25 cellular contexts compared by ENCODE assay signal in the genomic region with DNA sequence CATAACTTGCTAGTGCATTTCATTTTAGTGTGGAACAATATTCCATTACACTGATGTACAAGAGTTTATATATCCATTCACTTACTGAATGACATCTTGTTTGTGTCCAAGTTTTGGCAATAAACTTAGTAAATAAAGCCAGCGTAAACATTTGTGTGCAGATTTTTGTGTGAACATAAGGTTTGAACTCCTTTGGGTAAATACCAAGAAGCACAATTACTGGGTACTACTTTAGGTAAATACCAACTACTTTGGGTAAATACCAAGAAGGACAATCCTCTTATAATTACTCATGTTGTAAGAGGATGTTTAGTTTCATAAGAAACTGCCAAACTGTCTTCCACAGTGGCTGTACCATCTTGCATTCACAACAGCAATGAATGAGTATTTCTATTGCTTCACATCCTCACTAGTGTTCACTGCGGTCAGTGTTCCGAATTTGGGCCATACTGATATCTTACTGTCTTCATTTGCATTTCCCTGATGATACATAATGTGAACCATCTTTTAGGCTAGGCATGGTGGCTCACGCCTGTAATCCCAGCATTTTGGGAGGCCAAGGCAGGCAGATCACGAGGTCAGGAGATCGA. TPM values are rescaled to one million over a fixed set of nuclear protein-coding genes. Genes with fewer than 3 reads are reported as not detected.
A peak's percentile ranks its signal among the peaks of the same experiment; 100 is the strongest.
DNase-seq lines count a peak whose midpoint lies in the region; ATAC-seq, FAIRE-seq and TF ChIP-seq lines count a peak whose summit lies in the region.
"Had no signal": no experiment of that assay in that cellular context is flagged by ENCODE, and none has a peak within 500 bp of the region (broad histone marks: within the 10 kb centered on the region; RNA-seq: fewer than 3 reads in every experiment).

No MANE protein-coding gene starts in this region.

- no peaks in the 10 kb centered on the region for H3K9me3 Mint-ChIP-seq in stimulated activated memory B cell treated with anti-CD40 and anti-IgM and Interleukin-4, amounts not matched to agents 10 μg/mL and 1 μg/mL and 100 μg/mL, for 72 hours
- H3K9me3 Mint-ChIP-seq in activated T-cell treated with anti-CD3 and anti-CD28 coated beads, Interleukin-2, amount 50 U/mL, for 72 hours: no peaks in the 10 kb centered on the region
- H3K9me3 Mint-ChIP-seq: activated naive CD4-positive, alpha-beta T cell treated with anti-CD3 and anti-CD28 coated beads, Interleukin-2, amount 50 U/mL, for 24 hours; CD4-positive, alpha-beta memory T cell; endodermal cell had no signal

- peak overlapping the region; percentile 90 for H3K27ac Mint-ChIP-seq in stimulated activated memory B cell treated with anti-CD40 and anti-IgM and Interleukin-4, amounts not matched to agents 10 μg/mL and 1 μg/mL and 100 μg/mL, for 72 hours
- H3K27ac Mint-ChIP-seq in activated T-cell treated with anti-CD3 and anti-CD28 coated beads, Interleukin-2, amount 50 U/mL, for 72 hours: no peak overlapping the region
- H3K27ac Mint-ChIP-seq: activated naive CD4-positive, alpha-beta T cell treated with anti-CD3 and anti-CD28 coated beads, Interleukin-2, amount 50 U/mL, for 24 hours; CD4-positive, alpha-beta memory T cell; endodermal cell had no signal

- no peak for TF ChIP-seq CTCF in VCaP (conservative IDR thresholded peaks at IDR 0.05)

- H3K4me1 Mint-ChIP-seq in stimulated activated memory B cell treated with anti-CD40 and anti-IgM and Interleukin-4, amounts not matched to agents 10 μg/mL and 1 μg/mL and 100 μg/mL, for 72 hours: peaks cover 71% of the 10 kb centered on the region
- peaks cover 8% of the 10 kb centered on the region for H3K4me1 Mint-ChIP-seq in activated T-cell treated with anti-CD3 and anti-CD28 coated beads, Interleukin-2, amount 50 U/mL, for 72 hours (ENCODE audit: low read depth)
- H3K4me1 Mint-ChIP-seq: endodermal cell had no signal

- FAIRE-seq in GM12892 (lab: Jason Lieb, UNC): peak; percentile 5
- FAIRE-seq: pancreas had no signal

- H3K36me3 Mint-ChIP-seq in stimulated activated memory B cell treated with anti-CD40 and anti-IgM and Interleukin-4, amounts not matched to agents 10 μg/mL and 1 μg/mL and 100 μg/mL, for 72 hours: no peaks in the 10 kb centered on the region
- no peaks in the 10 kb centered on the region for H3K36me3 Mint-ChIP-seq in activated T-cell treated with anti-CD3 and anti-CD28 coated beads, Interleukin-2, amount 50 U/mL, for 72 hours (ENCODE audit: insufficient read depth in 2 of 2)
- H3K36me3 Mint-ChIP-seq: activated naive CD4-positive, alpha-beta T cell treated with anti-CD3 and anti-CD28 coated beads, Interleukin-2, amount 50 U/mL, for 24 hours; CD4-positive, alpha-beta memory T cell had no signal

- ATAC-seq in stimulated activated memory B cell treated with anti-CD40 and anti-IgM and Interleukin-4, amounts not matched to agents 10 μg/mL and 1 μg/mL and 100 μg/mL, for 72 hours: no peak
- ATAC-seq in HG03139 (IDR thresholded peaks at IDR 0.05; ENCODE audit: unreplicated experiment): no peak
- ATAC-seq in activated T-cell treated with anti-CD3 and anti-CD28 coated beads, Interleukin-2, amount 50 U/mL, for 72 hours (replicated peaks in 1 of 2): no peak
- ATAC-seq: Panc1, right cardiac atrium had no signal

- peak overlapping the region; percentile 49 for H3K27ac ChIP-seq in VCaP
- H3K27ac ChIP-seq: coronary artery, esophagus muscularis mucosa, pancreas, SJSA1, thoracic aorta had no signal

- no peak for TF ChIP-seq POLR2A in GM12892 (IDR thresholded peaks at IDR 0.05; ENCODE audit: low read depth, low read length)

- H3K4me3 Mint-ChIP-seq in stimulated activated memory B cell treated with anti-CD40 and anti-IgM and Interleukin-4, amounts not matched to agents 10 μg/mL and 1 μg/mL and 100 μg/mL, for 72 hours: peak overlapping the region; percentile 61
- H3K4me3 Mint-ChIP-seq in activated T-cell treated with anti-CD3 and anti-CD28 coated beads, Interleukin-2, amount 50 U/mL, for 72 hours: no peak overlapping the region
- H3K4me3 Mint-ChIP-seq: activated naive CD4-positive, alpha-beta T cell treated with anti-CD3 and anti-CD28 coated beads, Interleukin-2, amount 50 U/mL, for 24 hours; CD4-positive, alpha-beta memory T cell; endodermal cell had no signal

- DNase-seq in GM12892 (ENCODE audit: insufficient read length) (no peak), NOMO-1 (lab: John Stamatoyannopoulos, UW; ENCODE audit: unreplicated experiment in 2 of 2) (peak; percentile 72 to 88)
- no peak for DNase-seq in stimulated activated CD4-positive, alpha-beta T cell treated with anti-CD3 and anti-CD28 coated beads, Interleukin-1b, Interleukin-23, amount 100 ng/mL, for 48 hours
- no peak for DNase-seq in activated T-cell treated with anti-CD3 and anti-CD28 coated beads, Interleukin-2, amount 50 U/mL, for 72 hours
- DNase-seq: anterior cingulate cortex; CD4-positive, alpha-beta memory T cell; DMS 273 treated with DMSO at 0.1 percent for 48 hours; endodermal cell; foreskin melanocyte; NCI-H2029 treated with DMSO at 0.1 percent for 48 hours; NCI-H226; pancreas; right cardiac atrium; stimulated activated CD4-positive, alpha-beta T cell treated with anti-CD3 and anti-CD28 coated beads, Interleukin-4, amount 100 ng/mL, for 24 hours; stimulated activated naive CD4-positive, alpha-beta T cell treated with Interleukin-2 at 50 U/mL for 16 hours; T-helper 2 cell had no signal

- H3K27me3 Mint-ChIP-seq in stimulated activated memory B cell treated with anti-CD40 and anti-IgM and Interleukin-4, amounts not matched to agents 10 μg/mL and 1 μg/mL and 100 μg/mL, for 72 hours: no peaks in the 10 kb centered on the region
- peaks cover 78% of the 10 kb centered on the region for H3K27me3 Mint-ChIP-seq in activated T-cell treated with anti-CD3 and anti-CD28 coated beads, Interleukin-2, amount 50 U/mL, for 72 hours (ENCODE audit: low read depth)

RNA-seq across cellular contexts. Expression of a gene that starts 2.3 kb away (rescaled TPM):
- polyA plus RNA-seq in GM12892 (2012; ENCODE audit: missing spikeins): 28.5 TPM
- total RNA-seq in activated T-cell treated with anti-CD3 and anti-CD28 coated beads, Interleukin-2, amount 50 U/mL, for 72 hours: under 1 TPM; 0.19 to 0.44 TPM
- total RNA-seq: SJSA1 had no signal

Comparison
In these comparisons a context has a peak if more than half of its experiments do, and no peak if none do; other contexts are left out.
1. DNase-seq: peak in NOMO-1 (2 of 2); none in GM12892 (single experiment), stimulated activated CD4-positive, alpha-beta T cell treated with anti-CD3 and anti-CD28 coated beads, Interleukin-1b, Interleukin-23, amount 100 ng/mL, for 48 hours (single experiment) and activated T-cell treated with anti-CD3 and anti-CD28 coated beads, Interleukin-2, amount 50 U/mL, for 72 hours (0 of 2).